ENCODE assay signal across 17 cellular contexts in genomic region chr4:22597471-22597870, GRCh38.
"Had no signal": no experiment of that assay in that cellular context is flagged by ENCODE, and none has a peak within 500 bp of the region (broad histone marks: within the 10 kb centered on the region; RNA-seq: fewer than 3 reads in every experiment).

No MANE protein-coding gene starts in this region.

- H2AFZ ChIP-seq: hepatocyte had no signal

- DNase-seq: effector memory CD8-positive, alpha-beta T cell; esophagus squamous epithelium; foreskin fibroblast; left colon; mucosa of descending colon; natural killer cell; nucleus accumbens; ovary; small intestine; stimulated activated CD4-positive, alpha-beta T cell treated with anti-CD3 and anti-CD28 coated beads, Interleukin-12 subunit alpha, Interleukin-12 subunit beta, amount 100 ng/mL, for 4 hours; stimulated activated naive CD4-positive, alpha-beta T cell treated with Interleukin-2 at 50 U/mL for 16 hours had no signal

- H3K4me1 Mint-ChIP-seq: natural killer cell, neural crest cell had no signal

- H3K4me2 ChIP-seq: hepatocyte had no signal

- H3K79me2 ChIP-seq: hepatocyte had no signal

- ATAC-seq: effector memory CD8-positive, alpha-beta T cell; gastroesophageal sphincter; left colon; mucosa of descending colon; natural killer cell had no signal

- H3K36me3 ChIP-seq: esophagus squamous epithelium, gastroesophageal sphincter, ovary, right atrium auricular region had no signal

- H3K27me3 ChIP-seq: esophagus squamous epithelium, gastroesophageal sphincter, hepatocyte, ovary, right atrium auricular region had no signal

- H3K4me3 ChIP-seq: esophagus squamous epithelium, gastroesophageal sphincter, hepatocyte, mucosa of descending colon, ovary, right atrium auricular region had no signal

- H3K27me3 Mint-ChIP-seq: dendritic cell treated with granulocyte-macrophage colony-stimulating factor and Interleukin-4, amounts not matched to agents 40 ng/mL and 50 ng/mL, for 4 days; effector memory CD8-positive, alpha-beta T cell had no signal

- H3K27ac Mint-ChIP-seq: dendritic cell treated with granulocyte-macrophage colony-stimulating factor and Interleukin-4, amounts not matched to agents 40 ng/mL and 50 ng/mL, for 4 days; effector memory CD8-positive, alpha-beta T cell; natural killer cell had no signal

- H3K4me1 ChIP-seq: esophagus squamous epithelium, gastroesophageal sphincter, right atrium auricular region had no signal

- H3K36me3 Mint-ChIP-seq: natural killer cell had no signal

- H3K9me3 ChIP-seq: esophagus squamous epithelium, gastroesophageal sphincter, mucosa of descending colon, ovary, right atrium auricular region had no signal

- H3K9me3 Mint-ChIP-seq: dendritic cell treated with granulocyte-macrophage colony-stimulating factor and Interleukin-4, amounts not matched to agents 40 ng/mL and 50 ng/mL, for 4 days; natural killer cell; neural crest cell had no signal

- H3K4me3 Mint-ChIP-seq: dendritic cell treated with granulocyte-macrophage colony-stimulating factor and Interleukin-4, amounts not matched to agents 40 ng/mL and 50 ng/mL, for 4 days; effector memory CD8-positive, alpha-beta T cell; natural killer cell; neural crest cell had no signal

- H3K27ac ChIP-seq: epithelial cell of prostate, esophagus squamous epithelium, gastroesophageal sphincter, hepatocyte, ovary, right atrium auricular region had no signal
